In genomic region chr17:6274310-6274709, GRCh38 we compare ENCODE assay signal across 19 cellular contexts.
DNase-seq lines count a peak whose midpoint lies in the region; ATAC-seq, FAIRE-seq and TF ChIP-seq lines count a peak whose summit lies in the region.
"Had no signal": no experiment of that assay in that cellular context is flagged by ENCODE, and none has a peak within 500 bp of the region (broad histone marks: within the 10 kb centered on the region; RNA-seq: fewer than 3 reads in every experiment).

No MANE protein-coding gene starts in this region.

- FAIRE-seq in A549 (lab: Jason Lieb, UNC) (peak; percentile 77), K562 (lab: Jason Lieb, UNC) (no peak)
- FAIRE-seq: GM12891, GM18507 had no signal

- H3K4me1 ChIP-seq in A549 (no peaks in the 10 kb centered on the region), HEK293 (ENCODE audit: control insufficient read depth, insufficient read depth, low read length) (no peaks in the 10 kb centered on the region), K562 (replicated peaks in 1 of 2; ENCODE audit: control insufficient read depth in 2 of 2, insufficient read depth in 2 of 2, low read length in 2 of 2) (no peaks in the 10 kb centered on the region)

- TF ChIP-seq CTCF in A549 (IDR thresholded peaks at IDR 0.05) (no peak), HEK293 (tag by site-specific recombination; IDR thresholded peaks at IDR 0.05) (no peak), K562 (IDR thresholded peaks at IDR 0.05 in 2 of 3, conservative IDR thresholded peaks at IDR 0.05 in 1 of 3; ENCODE audit: insufficient read depth in 2 of 3, low read depth in 1 of 3, low read length in 3 of 3) (no peak), neural cell (IDR thresholded peaks at IDR 0.05; ENCODE audit: poor library complexity, severe bottlenecking) (no peak)

- H3K9me3 ChIP-seq in A549 (no peaks in the 10 kb centered on the region; the same call in 2 of the 3 replicates), HEK293 (ENCODE audit: control insufficient read depth, insufficient read depth, low read depth, low read length) (no peaks in the 10 kb centered on the region), K562 (replicated peaks; ENCODE audit: control insufficient read depth, insufficient read depth, low read depth, low read length) (no peaks in the 10 kb centered on the region), neural cell (ENCODE audit: low read length) (no peaks in the 10 kb centered on the region)

- CTCF ChIA-PET in A549 (lab: Yijun Ruan, JAX), result interaction anchor here (1.3 kb wide), 1 partner anchor 147 kb away, joined by 3 read pairs; no protein-coding TSS in a partner anchor
- CTCF ChIA-PET in HEK293 (lab: Yijun Ruan, JAX), result interaction anchor here (0.9 kb wide), 1 partner anchor 25 kb away, joined by 3 read pairs; no protein-coding TSS in a partner anchor
- CTCF ChIA-PET in K562 (lab: Yijun Ruan, JAX; ENCODE audit: low intra/inter-chr PET ratio), result no interaction called here

- POLR2A ChIA-PET in A549 (lab: Yijun Ruan, JAX), result no interaction called here
- POLR2A ChIA-PET in HEK293 (lab: Yijun Ruan, JAX), result no interaction called here
- POLR2A ChIA-PET in K562 (lab: Yijun Ruan, JAX), result no interaction called here

- TF ChIP-seq POLR2A in A549 (IDR thresholded peaks at IDR 0.05; ENCODE audit: low read length) (no peak), K562 (conservative IDR thresholded peaks at IDR 0.05) (no peak)

- H3K4me3 ChIP-seq in A549 (no peak overlapping the region), HEK293 (ENCODE audit: low read depth, low read length) (no peak overlapping the region), K562 (no peak overlapping the region), neural cell (ENCODE audit: low read length) (no peak overlapping the region)

- DNase-seq in A549 (ENCODE audit: low read depth in 1 of 2, low spot score in 1 of 2) (no peak), K562 (ENCODE audit: extremely low read depth in 1 of 4, low spot score in 3 of 4) (no peak), NAMALWA (ENCODE audit: low spot score) (no peak)
- DNase-seq in stimulated activated CD4-positive, alpha-beta T cell treated with anti-CD3 and anti-CD28 coated beads, Interleukin-12 subunit alpha, Interleukin-12 subunit beta, amount 100 ng/mL, for 4 hours, result no peak
- DNase-seq: 8988T; C1 segment of cervical spinal cord; Calu3; CD4-positive, alpha-beta memory T cell; COR-L47; DMS53; DMS79 treated with DMSO at 0.1 percent for 48 hours; GF-D8; H9 had no signal

- H3K36me3 ChIP-seq in HEK293 (ENCODE audit: control insufficient read depth in 2 of 2, insufficient read depth in 1 of 2, low read length in 2 of 2) (no peaks in the 10 kb centered on the region), K562 (ENCODE audit: control insufficient read depth, insufficient read depth, low read length) (no peaks in the 10 kb centered on the region), neural cell (ENCODE audit: insufficient read depth, low read length) (no peaks in the 10 kb centered on the region)

- no peak for TF ChIP-seq RAD21 in A549 (conservative IDR thresholded peaks at IDR 0.05 in 1 of 2, IDR thresholded peaks at IDR 0.05 in 1 of 2)
- no peak for TF ChIP-seq RAD21 in K562 (CRISPR knock-in tag; conservative IDR thresholded peaks at IDR 0.05 in 1 of 2, IDR thresholded peaks at IDR 0.05 in 1 of 2)
- no peak for TF ChIP-seq RAD21 in neural cell (conservative IDR thresholded peaks at IDR 0.05)

- H3K9me1 ChIP-seq in K562 (ENCODE audit: control insufficient read depth, insufficient read depth, low read length), result no peaks in the 10 kb centered on the region

- no peaks in the 10 kb centered on the region for H4K20me1 ChIP-seq in K562 (replicated peaks; ENCODE audit: control insufficient read depth, insufficient read depth, low read length)
- no peaks in the 10 kb centered on the region for H4K20me1 ChIP-seq in neural cell (ENCODE audit: insufficient read depth)

- no peak overlapping the region for H2AFZ ChIP-seq in K562 (ENCODE audit: low read depth, low read length)
- no peak overlapping the region for H2AFZ ChIP-seq in neural cell (ENCODE audit: low read depth, low read length)

- H3K27ac ChIP-seq in A549 (no peak overlapping the region), HEK293 (ENCODE audit: extremely low read depth, low read depth, low read length) (no peak overlapping the region), K562 (ENCODE audit: extremely low read depth, low read depth, low read length) (no peak overlapping the region), neural cell (ENCODE audit: low read length) (no peak overlapping the region)

- intact Hi-C loops in K562 (cut with micrococcal nuclease), result no loop called here

- no peak for TF ChIP-seq EP300 in A549 (IDR thresholded peaks at IDR 0.05)
- TF ChIP-seq EP300 in K562 (IDR thresholded peaks at IDR 0.05; ENCODE audit: low read length), result no peak
- TF ChIP-seq EP300 in neural cell (conservative IDR thresholded peaks at IDR 0.05; ENCODE audit: poor library complexity, severe bottlenecking), result peak; percentile 85

- no peaks in the 10 kb centered on the region for H3K79me2 ChIP-seq in K562 (ENCODE audit: control insufficient read depth, insufficient read depth, low read length)
- H3K79me2 ChIP-seq in neural cell (replicated peaks; ENCODE audit: insufficient read depth, low read length), result no peaks in the 10 kb centered on the region

- no peak overlapping the region for H3K9ac ChIP-seq in K562 (ENCODE audit: insufficient read depth in 1 of 2, low read depth in 2 of 2, low read length in 2 of 2)
- no peak overlapping the region for H3K9ac ChIP-seq in neural cell (ENCODE audit: low read length)

- H3K4me2 ChIP-seq in A549 (no peak overlapping the region), K562 (ENCODE audit: insufficient read depth, low read length) (no peak overlapping the region), neural cell (ENCODE audit: low read length) (no peak overlapping the region)

- 18% methylated on average over 6 of the region's 6 CpGs for WGBS in A549 (ENCODE audit: missing lambda C conversion rate)
- WGBS in K562 (ENCODE audit: insufficient coverage, low coverage, missing lambda C conversion rate), result 0% methylated on average over 5 of the region's 6 CpGs

- ATAC-seq in A549 (no peak), K562 (no peak), GM21619 (IDR thresholded peaks at IDR 0.05; ENCODE audit: unreplicated experiment) (no peak)
- ATAC-seq: HCT116 had no signal

- no TSS peak for BruUV-seq in K562 (replicated peaks; lab: Mats Ljungman, UMichigan)

- in situ Hi-C loops in K562 (cut with MboI), result no loop called here

- no peaks in the 10 kb centered on the region for H3K9me2 ChIP-seq in neural cell (ENCODE audit: insufficient read depth, low read length)

- H3F3A ChIP-seq in neural cell (ENCODE audit: insufficient read depth, low read length, poor library complexity, severe bottlenecking), result no peaks in the 10 kb centered on the region

- H3K27me3 ChIP-seq in K562 (ENCODE audit: control insufficient read depth in 2 of 2, insufficient read depth in 2 of 2, low read length in 2 of 2), result no peaks in the 10 kb centered on the region
- no peaks in the 10 kb centered on the region for H3K27me3 ChIP-seq in neural cell (ENCODE audit: insufficient read depth, low read depth, low read length)

TF ChIP-seq in A549, 52 proteins besides CTCF, POLR2A, EP300 and RAD21:
- TF ChIP-seq BHLHE40 (IDR thresholded peaks at IDR 0.05; ENCODE audit: low read depth, low read length), result no peak
- no peak for TF ChIP-seq HOXB13 (CRISPR knock-in tag; IDR thresholded peaks at IDR 0.05; ENCODE audit: low read depth)
- no peak for TF ChIP-seq SREBF2 (IDR thresholded peaks at IDR 0.05)

TF ChIP-seq in K562, 482 proteins besides CTCF, POLR2A, EP300 and RAD21 (continues in another document):
- no peak for TF ChIP-seq ATF1 (CRISPR knock-in tag; IDR thresholded peaks at IDR 0.05)
- TF ChIP-seq ATF1 (tag; IDR thresholded peaks at IDR 0.05), result peak; percentile 70
- peak; percentile 68 for TF ChIP-seq ATF3 (IDR thresholded peaks at IDR 0.05)
- no peak for TF ChIP-seq ATF3 (CRISPR knock-in tag; conservative IDR thresholded peaks at IDR 0.05)
- no peak for TF ChIP-seq BDP1 (IDR thresholded peaks at IDR 0.05; ENCODE audit: insufficient read depth, insufficient read length)

TF ChIP-seq in neural cell, 6 proteins besides CTCF, POLR2A, EP300 and RAD21:
- TF ChIP-seq POLR2AphosphoS5 (IDR thresholded peaks at IDR 0.05), result peak; percentile 48
- TF ChIP-seq, protein P1, sequence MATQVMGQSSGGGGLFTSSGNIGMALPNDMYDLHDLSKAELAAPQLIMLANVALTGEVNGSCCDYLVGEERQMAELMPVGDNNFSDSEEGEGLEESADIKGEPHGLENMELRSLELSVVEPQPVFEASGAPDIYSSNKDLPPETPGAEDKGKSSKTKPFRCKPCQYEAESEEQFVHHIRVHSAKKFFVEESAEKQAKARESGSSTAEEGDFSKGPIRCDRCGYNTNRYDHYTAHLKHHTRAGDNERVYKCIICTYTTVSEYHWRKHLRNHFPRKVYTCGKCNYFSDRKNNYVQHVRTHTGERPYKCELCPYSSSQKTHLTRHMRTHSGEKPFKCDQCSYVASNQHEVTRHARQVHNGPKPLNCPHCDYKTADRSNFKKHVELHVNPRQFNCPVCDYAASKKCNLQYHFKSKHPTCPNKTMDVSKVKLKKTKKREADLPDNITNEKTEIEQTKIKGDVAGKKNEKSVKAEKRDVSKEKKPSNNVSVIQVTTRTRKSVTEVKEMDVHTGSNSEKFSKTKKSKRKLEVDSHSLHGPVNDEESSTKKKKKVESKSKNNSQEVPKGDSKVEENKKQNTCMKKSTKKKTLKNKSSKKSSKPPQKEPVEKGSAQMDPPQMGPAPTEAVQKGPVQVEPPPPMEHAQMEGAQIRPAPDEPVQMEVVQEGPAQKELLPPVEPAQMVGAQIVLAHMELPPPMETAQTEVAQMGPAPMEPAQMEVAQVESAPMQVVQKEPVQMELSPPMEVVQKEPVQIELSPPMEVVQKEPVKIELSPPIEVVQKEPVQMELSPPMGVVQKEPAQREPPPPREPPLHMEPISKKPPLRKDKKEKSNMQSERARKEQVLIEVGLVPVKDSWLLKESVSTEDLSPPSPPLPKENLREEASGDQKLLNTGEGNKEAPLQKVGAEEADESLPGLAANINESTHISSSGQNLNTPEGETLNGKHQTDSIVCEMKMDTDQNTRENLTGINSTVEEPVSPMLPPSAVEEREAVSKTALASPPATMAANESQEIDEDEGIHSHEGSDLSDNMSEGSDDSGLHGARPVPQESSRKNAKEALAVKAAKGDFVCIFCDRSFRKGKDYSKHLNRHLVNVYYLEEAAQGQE (IDR thresholded peaks at IDR 0.05; ENCODE audit: borderline replicate concordance), result no peak
TF ChIP-seq in neural cell: peak in this region for 1.
